ENCODE assay signal across 1 cellular context in the genomic region with DNA sequence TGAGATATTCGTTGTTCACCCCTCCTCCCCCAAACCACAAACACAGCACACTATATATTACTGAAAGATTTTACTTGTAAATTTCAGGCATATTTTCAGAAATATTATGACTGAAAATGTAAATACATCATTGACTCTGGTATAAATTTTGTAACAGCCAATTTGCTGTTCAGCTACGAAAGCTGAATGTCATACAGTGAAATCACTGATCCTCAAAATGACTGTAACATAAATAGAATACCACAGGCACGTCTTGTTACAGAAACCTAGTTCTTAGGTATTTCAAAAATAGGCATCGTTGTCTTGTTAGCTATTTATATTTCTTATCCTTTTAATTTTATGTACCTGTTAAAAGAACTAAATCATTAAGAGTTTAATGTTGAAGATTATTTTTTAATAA.
A peak's percentile ranks its signal among the peaks of the same experiment; 100 is the strongest.
TF ChIP-seq lines count a peak whose summit lies in the region.

No MANE protein-coding gene starts in this region.

TF ChIP-seq in GM12878, 131 proteins besides CTCF, POLR2A, EP300 and RAD21 (continued from another document):
- TF ChIP-seq, protein P1, sequence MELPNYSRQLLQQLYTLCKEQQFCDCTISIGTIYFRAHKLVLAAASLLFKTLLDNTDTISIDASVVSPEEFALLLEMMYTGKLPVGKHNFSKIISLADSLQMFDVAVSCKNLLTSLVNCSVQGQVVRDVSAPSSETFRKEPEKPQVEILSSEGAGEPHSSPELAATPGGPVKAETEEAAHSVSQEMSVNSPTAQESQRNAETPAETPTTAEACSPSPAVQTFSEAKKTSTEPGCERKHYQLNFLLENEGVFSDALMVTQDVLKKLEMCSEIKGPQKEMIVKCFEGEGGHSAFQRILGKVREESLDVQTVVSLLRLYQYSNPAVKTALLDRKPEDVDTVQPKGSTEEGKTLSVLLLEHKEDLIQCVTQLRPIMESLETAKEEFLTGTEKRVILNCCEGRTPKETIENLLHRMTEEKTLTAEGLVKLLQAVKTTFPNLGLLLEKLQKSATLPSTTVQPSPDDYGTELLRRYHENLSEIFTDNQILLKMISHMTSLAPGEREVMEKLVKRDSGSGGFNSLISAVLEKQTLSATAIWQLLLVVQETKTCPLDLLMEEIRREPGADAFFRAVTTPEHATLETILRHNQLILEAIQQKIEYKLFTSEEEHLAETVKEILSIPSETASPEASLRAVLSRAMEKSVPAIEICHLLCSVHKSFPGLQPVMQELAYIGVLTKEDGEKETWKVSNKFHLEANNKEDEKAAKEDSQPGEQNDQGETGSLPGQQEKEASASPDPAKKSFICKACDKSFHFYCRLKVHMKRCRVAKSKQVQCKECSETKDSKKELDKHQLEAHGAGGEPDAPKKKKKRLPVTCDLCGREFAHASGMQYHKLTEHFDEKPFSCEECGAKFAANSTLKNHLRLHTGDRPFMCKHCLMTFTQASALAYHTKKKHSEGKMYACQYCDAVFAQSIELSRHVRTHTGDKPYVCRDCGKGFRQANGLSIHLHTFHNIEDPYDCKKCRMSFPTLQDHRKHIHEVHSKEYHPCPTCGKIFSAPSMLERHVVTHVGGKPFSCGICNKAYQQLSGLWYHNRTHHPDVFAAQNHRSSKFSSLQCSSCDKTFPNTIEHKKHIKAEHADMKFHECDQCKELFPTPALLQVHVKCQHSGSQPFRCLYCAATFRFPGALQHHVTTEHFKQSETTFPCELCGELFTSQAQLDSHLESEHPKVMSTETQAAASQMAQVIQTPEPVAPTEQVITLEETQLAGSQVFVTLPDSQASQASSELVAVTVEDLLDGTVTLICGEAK (IDR thresholded peaks at IDR 0.05; ENCODE audit: borderline replicate concordance): no peak
- TF ChIP-seq JUNB (IDR thresholded peaks at IDR 0.05) (peak; percentile 57), RUNX3 (IDR thresholded peaks at IDR 0.05; ENCODE audit: low read length) (peak; percentile 78), NFIC (IDR thresholded peaks at IDR 0.05; ENCODE audit: low read depth, low read length) (peak; percentile 78), ATF7 (IDR thresholded peaks at IDR 0.05; ENCODE audit: low read depth) (peak; percentile 43; the same call in 1 of the 2 replicates), SUZ12 (IDR thresholded peaks at IDR 0.05; ENCODE audit: unreplicated experiment) (no peak), WRNIP1 (IDR thresholded peaks at IDR 0.05; ENCODE audit: borderline replicate concordance, low read depth, low read length) (no peak), NFXL1 (IDR thresholded peaks at IDR 0.05; ENCODE audit: borderline replicate concordance) (no peak), MEF2A (IDR thresholded peaks at IDR 0.05; ENCODE audit: insufficient read depth, low read depth, low read length) (peak; percentile 87), BHLHE40 (IDR thresholded peaks at IDR 0.05; ENCODE audit: borderline replicate concordance in 1 of 2, low read depth in 2 of 2, low read length in 1 of 2) (peak in 1 of 2 experiments; percentile 44; a peak in 2 of 4 replicates), FOXM1 (IDR thresholded peaks at IDR 0.05; ENCODE audit: low read depth, low read length) (peak; percentile 61; the same call in 1 of the 2 replicates), CREM (IDR thresholded peaks at IDR 0.05; ENCODE audit: low read depth) (peak; percentile 61)
- TF ChIP-seq, protein P2, sequence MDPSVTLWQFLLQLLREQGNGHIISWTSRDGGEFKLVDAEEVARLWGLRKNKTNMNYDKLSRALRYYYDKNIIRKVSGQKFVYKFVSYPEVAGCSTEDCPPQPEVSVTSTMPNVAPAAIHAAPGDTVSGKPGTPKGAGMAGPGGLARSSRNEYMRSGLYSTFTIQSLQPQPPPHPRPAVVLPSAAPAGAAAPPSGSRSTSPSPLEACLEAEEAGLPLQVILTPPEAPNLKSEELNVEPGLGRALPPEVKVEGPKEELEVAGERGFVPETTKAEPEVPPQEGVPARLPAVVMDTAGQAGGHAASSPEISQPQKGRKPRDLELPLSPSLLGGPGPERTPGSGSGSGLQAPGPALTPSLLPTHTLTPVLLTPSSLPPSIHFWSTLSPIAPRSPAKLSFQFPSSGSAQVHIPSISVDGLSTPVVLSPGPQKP (IDR thresholded peaks at IDR 0.05; ENCODE audit: low read depth, low read length): no peak
- TF ChIP-seq, protein P3, sequence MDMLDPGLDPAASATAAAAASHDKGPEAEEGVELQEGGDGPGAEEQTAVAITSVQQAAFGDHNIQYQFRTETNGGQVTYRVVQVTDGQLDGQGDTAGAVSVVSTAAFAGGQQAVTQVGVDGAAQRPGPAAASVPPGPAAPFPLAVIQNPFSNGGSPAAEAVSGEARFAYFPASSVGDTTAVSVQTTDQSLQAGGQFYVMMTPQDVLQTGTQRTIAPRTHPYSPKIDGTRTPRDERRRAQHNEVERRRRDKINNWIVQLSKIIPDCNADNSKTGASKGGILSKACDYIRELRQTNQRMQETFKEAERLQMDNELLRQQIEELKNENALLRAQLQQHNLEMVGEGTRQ (IDR thresholded peaks at IDR 0.05; ENCODE audit: borderline replicate concordance, low read depth, low read length): no peak
- TF ChIP-seq, protein P4, sequence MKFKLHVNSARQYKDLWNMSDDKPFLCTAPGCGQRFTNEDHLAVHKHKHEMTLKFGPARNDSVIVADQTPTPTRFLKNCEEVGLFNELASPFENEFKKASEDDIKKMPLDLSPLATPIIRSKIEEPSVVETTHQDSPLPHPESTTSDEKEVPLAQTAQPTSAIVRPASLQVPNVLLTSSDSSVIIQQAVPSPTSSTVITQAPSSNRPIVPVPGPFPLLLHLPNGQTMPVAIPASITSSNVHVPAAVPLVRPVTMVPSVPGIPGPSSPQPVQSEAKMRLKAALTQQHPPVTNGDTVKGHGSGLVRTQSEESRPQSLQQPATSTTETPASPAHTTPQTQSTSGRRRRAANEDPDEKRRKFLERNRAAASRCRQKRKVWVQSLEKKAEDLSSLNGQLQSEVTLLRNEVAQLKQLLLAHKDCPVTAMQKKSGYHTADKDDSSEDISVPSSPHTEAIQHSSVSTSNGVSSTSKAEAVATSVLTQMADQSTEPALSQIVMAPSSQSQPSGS (IDR thresholded peaks at IDR 0.05; ENCODE audit: low read length): peak; percentile 55; the same call in 1 of the 2 replicates
- TF ChIP-seq, protein P5, sequence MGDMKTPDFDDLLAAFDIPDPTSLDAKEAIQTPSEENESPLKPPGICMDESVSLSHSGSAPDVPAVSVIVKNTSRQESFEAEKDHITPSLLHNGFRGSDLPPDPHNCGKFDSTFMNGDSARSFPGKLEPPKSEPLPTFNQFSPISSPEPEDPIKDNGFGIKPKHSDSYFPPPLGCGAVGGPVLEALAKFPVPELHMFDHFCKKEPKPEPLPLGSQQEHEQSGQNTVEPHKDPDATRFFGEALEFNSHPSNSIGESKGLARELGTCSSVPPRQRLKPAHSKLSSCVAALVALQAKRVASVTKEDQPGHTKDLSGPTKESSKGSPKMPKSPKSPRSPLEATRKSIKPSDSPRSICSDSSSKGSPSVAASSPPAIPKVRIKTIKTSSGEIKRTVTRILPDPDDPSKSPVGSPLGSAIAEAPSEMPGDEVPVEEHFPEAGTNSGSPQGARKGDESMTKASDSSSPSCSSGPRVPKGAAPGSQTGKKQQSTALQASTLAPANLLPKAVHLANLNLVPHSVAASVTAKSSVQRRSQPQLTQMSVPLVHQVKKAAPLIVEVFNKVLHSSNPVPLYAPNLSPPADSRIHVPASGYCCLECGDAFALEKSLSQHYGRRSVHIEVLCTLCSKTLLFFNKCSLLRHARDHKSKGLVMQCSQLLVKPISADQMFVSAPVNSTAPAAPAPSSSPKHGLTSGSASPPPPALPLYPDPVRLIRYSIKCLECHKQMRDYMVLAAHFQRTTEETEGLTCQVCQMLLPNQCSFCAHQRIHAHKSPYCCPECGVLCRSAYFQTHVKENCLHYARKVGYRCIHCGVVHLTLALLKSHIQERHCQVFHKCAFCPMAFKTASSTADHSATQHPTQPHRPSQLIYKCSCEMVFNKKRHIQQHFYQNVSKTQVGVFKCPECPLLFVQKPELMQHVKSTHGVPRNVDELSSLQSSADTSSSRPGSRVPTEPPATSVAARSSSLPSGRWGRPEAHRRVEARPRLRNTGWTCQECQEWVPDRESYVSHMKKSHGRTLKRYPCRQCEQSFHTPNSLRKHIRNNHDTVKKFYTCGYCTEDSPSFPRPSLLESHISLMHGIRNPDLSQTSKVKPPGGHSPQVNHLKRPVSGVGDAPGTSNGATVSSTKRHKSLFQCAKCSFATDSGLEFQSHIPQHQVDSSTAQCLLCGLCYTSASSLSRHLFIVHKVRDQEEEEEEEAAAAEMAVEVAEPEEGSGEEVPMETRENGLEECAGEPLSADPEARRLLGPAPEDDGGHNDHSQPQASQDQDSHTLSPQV (IDR thresholded peaks at IDR 0.05): no peak
